ENCODE assay signal across 10 cellular contexts in genomic region chrX:120308558-120308957, GRCh38. TPM values are rescaled to one million over a fixed set of nuclear protein-coding genes. Genes with fewer than 3 reads are reported as not detected.
DNase-seq lines count a peak whose midpoint lies in the region; ATAC-seq and TF ChIP-seq lines count a peak whose summit lies in the region.
"Had no signal": no experiment of that assay in that cellular context is flagged by ENCODE, and none has a peak within 500 bp of the region (broad histone marks: within the 10 kb centered on the region; RNA-seq: fewer than 3 reads in every experiment).

No MANE protein-coding gene starts in this region.

- intact Hi-C loops in natural killer cell (cut with micrococcal nuclease) = no loop called here
- intact Hi-C loops in uterus (cut with DNase I; ENCODE audit: low total_unique reads) = no loop called here

- H3K36me3 Mint-ChIP-seq in natural killer cell (no peaks in the 10 kb centered on the region), T-helper 17 cell (ENCODE audit: low read depth) (peaks cover 2% of the 10 kb centered on the region)
- no peaks in the 10 kb centered on the region for H3K36me3 Mint-ChIP-seq in natural killer cell treated with Interleukin-12 subunit alpha and Interleukin-12 subunit beta and Interleukin-15 and Interleukin-18, amount 100 ng/mL, for 72 hours

- H3K27ac ChIP-seq in iPS-20b (ENCODE audit: low read length) (no peak overlapping the region), uterus (no peak overlapping the region)

- no peaks in the 10 kb centered on the region for H3K9me3 ChIP-seq in T-helper 17 cell (ENCODE audit: control insufficient read depth, low read length, poor library complexity, severe bottlenecking)
- H3K9me3 ChIP-seq in iPS-20b (ENCODE audit: insufficient read depth, low read depth, low read length) = no peaks in the 10 kb centered on the region
- no peaks in the 10 kb centered on the region for H3K9me3 ChIP-seq in uterus

- no peak overlapping the region for H3K27ac Mint-ChIP-seq in natural killer cell
- no peak overlapping the region for H3K27ac Mint-ChIP-seq in natural killer cell treated with Interleukin-12 subunit alpha and Interleukin-12 subunit beta and Interleukin-15 and Interleukin-18, amount 100 ng/mL, for 72 hours
- H3K27ac Mint-ChIP-seq in T-helper 17 cell = no peak overlapping the region

- H3K4me1 Mint-ChIP-seq in natural killer cell (peaks cover 34 to 42% of the 10 kb centered on the region in 2 donors), T-helper 17 cell (peaks cover 12% of the 10 kb centered on the region)
- H3K4me1 Mint-ChIP-seq in natural killer cell treated with Interleukin-12 subunit alpha and Interleukin-12 subunit beta and Interleukin-15 and Interleukin-18, amount 100 ng/mL, for 72 hours (ENCODE audit: low read depth in 2 of 2) = peaks cover 33 to 36% of the 10 kb centered on the region in 2 donors

- H3K4me3 ChIP-seq in iPS-20b (ENCODE audit: low read length) (peak overlapping the region; percentile 65), uterus (no peak overlapping the region)

- DNase-seq in natural killer cell (no peak), T-helper 17 cell (no peak), uterus (peak; percentile 16 to 23), AG08395 (ENCODE audit: low spot score) (no peak), KG1 (lab: John Stamatoyannopoulos, UW) (no peak)
- DNase-seq in natural killer cell treated with Interleukin-12 subunit alpha and Interleukin-12 subunit beta and Interleukin-15 and Interleukin-18, amount 100 ng/mL, for 72 hours (ENCODE audit: low spot score) = no peak
- DNase-seq: kidney had no signal

- H3K27me3 ChIP-seq in iPS-20b (ENCODE audit: insufficient read depth, low read length) (peaks cover 80% of the 10 kb centered on the region), uterus (no peaks in the 10 kb centered on the region)

- no peak for TF ChIP-seq POLR2A in uterus (IDR thresholded peaks at IDR 0.05)

- H3K9me3 Mint-ChIP-seq in natural killer cell = no peaks in the 10 kb centered on the region
- no peaks in the 10 kb centered on the region for H3K9me3 Mint-ChIP-seq in natural killer cell treated with Interleukin-12 subunit alpha and Interleukin-12 subunit beta and Interleukin-15 and Interleukin-18, amount 100 ng/mL, for 72 hours

- H3K4me3 Mint-ChIP-seq in natural killer cell (peak overlapping the region; percentile 9), T-helper 17 cell (peak overlapping the region; percentile 87)
- no peak overlapping the region for H3K4me3 Mint-ChIP-seq in natural killer cell treated with Interleukin-12 subunit alpha and Interleukin-12 subunit beta and Interleukin-15 and Interleukin-18, amount 100 ng/mL, for 72 hours

- H3K4me1 ChIP-seq in iPS-20b (ENCODE audit: insufficient read depth, low read length) = no peaks in the 10 kb centered on the region; the same call in 1 of the 2 replicates
- H3K4me1 ChIP-seq in uterus = no peaks in the 10 kb centered on the region

- ATAC-seq in natural killer cell = no peak
- ATAC-seq in natural killer cell treated with Interleukin-12 subunit alpha and Interleukin-12 subunit beta and Interleukin-15 and Interleukin-18, amount 100 ng/mL, for 72 hours = no peak
- ATAC-seq in T-helper 17 cell = no peak
- no peak for ATAC-seq in HG03135 (IDR thresholded peaks at IDR 0.05; ENCODE audit: unreplicated experiment)

- no peak overlapping the region for H3K9ac ChIP-seq in iPS-20b (ENCODE audit: low read depth, low read length)

- TF ChIP-seq CTCF in natural killer cell (IDR thresholded peaks at IDR 0.05) = no peak
- TF ChIP-seq CTCF in uterus (IDR thresholded peaks at IDR 0.05) = no peak

- H3K36me3 ChIP-seq in iPS-20b (ENCODE audit: insufficient read depth, low read depth, low read length) = no peaks in the 10 kb centered on the region
- no peaks in the 10 kb centered on the region for H3K36me3 ChIP-seq in uterus

- H3K27me3 Mint-ChIP-seq in natural killer cell (ENCODE audit: low read depth in 2 of 2) (peaks cover 5 to 23% of the 10 kb centered on the region in 2 donors), T-helper 17 cell (no peaks in the 10 kb centered on the region)
- peaks cover 8 to 25% of the 10 kb centered on the region in 2 donors for H3K27me3 Mint-ChIP-seq in natural killer cell treated with Interleukin-12 subunit alpha and Interleukin-12 subunit beta and Interleukin-15 and Interleukin-18, amount 100 ng/mL, for 72 hours

RNA-seq across cellular contexts. Expression of gene TMEM255A, which starts 2.7 kb away (rescaled TPM):
- total RNA-seq in natural killer cell (1 to 10 TPM in 2 of 3 donors, under 1 TPM in 1; 0.66 to 1.5 (median 1.4) TPM), T-helper 17 cell (under 1 TPM in 1 of 2 donors, not detected in 1; 0.30 TPM), uterus (1 to 10 TPM in 3 of 4 donors, under 1 TPM in 1; 0.51 to 5.7 (median 1.6) TPM)
- not detected for total RNA-seq in natural killer cell treated with Interleukin-12 subunit alpha and Interleukin-12 subunit beta and Interleukin-15 and Interleukin-18, amount 100 ng/mL, for 72 hours

RNA-seq across cellular contexts. Expression of gene ATP1B4, which starts 53.3 kb away (rescaled TPM):
- total RNA-seq in natural killer cell (not detected), T-helper 17 cell (not detected), uterus (not detected)
- not detected for total RNA-seq in natural killer cell treated with Interleukin-12 subunit alpha and Interleukin-12 subunit beta and Interleukin-15 and Interleukin-18, amount 100 ng/mL, for 72 hours
- total RNA-seq: kidney, renal cortical epithelial cell had no signal

RNA-seq across cellular contexts. Expression of gene ZBTB33, which starts 57.9 kb away (rescaled TPM):
- total RNA-seq in natural killer cell = 10 to 100 TPM; 28.6 to 33.3 (median 29.2) TPM
- 10 to 100 TPM; 11.2 to 18.1 TPM for total RNA-seq in natural killer cell treated with Interleukin-12 subunit alpha and Interleukin-12 subunit beta and Interleukin-15 and Interleukin-18, amount 100 ng/mL, for 72 hours
- 10 to 100 TPM; 20.5 to 21.5 TPM for total RNA-seq in T-helper 17 cell
- 10 to 100 TPM in 3 of 4 donors, 1 to 10 TPM in 1; 7.6 to 32.4 (median 12.7) TPM for total RNA-seq in uterus

Comparison
In these comparisons a context has a peak if more than half of its experiments do, and no peak if none do; other contexts are left out.
1. DNase-seq: peak in uterus (2 of 2); none in natural killer cell (single experiment), natural killer cell treated with Interleukin-12 subunit alpha and Interleukin-12 subunit beta and Interleukin-15 and Interleukin-18, amount 100 ng/mL, for 72 hours (single experiment), T-helper 17 cell (0 of 3), AG08395 (single experiment) and KG1 (single experiment).